Comparison of ENCODE assay signal across 33 cellular contexts in the genomic region with DNA sequence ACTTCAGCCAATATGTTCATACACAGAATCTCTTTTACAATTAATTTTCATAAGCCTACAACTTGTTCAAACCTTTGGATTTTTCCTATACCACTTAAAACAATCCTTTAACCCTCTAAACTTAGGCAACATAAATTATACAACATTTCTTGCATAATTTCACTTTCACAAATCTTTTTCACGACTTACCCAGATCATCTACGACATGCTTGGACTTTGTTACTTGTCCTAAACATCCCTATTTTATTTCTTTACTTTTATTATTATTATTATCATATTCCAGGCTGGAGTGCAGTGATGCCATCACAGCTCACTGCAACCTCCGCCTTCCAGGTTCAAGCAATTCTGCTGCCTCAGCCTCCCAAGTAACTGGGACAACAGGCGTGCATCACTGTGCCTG.
DNase-seq lines count a peak whose midpoint lies in the region; ATAC-seq and TF ChIP-seq lines count a peak whose summit lies in the region.
"Had no signal": no experiment of that assay in that cellular context is flagged by ENCODE, and none has a peak within 500 bp of the region (broad histone marks: within the 10 kb centered on the region; RNA-seq: fewer than 3 reads in every experiment).

No MANE protein-coding gene starts in this region.

- no peaks in the 10 kb centered on the region for H3K27me3 ChIP-seq in prostate gland (replicated peaks; ENCODE audit: insufficient read depth)
- H3K27me3 ChIP-seq: BLaER1 treated with 17β-estradiol and CSF1 and Interleukin-3, amounts not matched to agents 10 nM and 100 nM; upper lobe of left lung had no signal

- intact Hi-C loops in prostate gland (cut with DNase I), result no loop called here

- POLR2A ChIA-PET in T-cell (lab: Charles Lee) (no interaction called here), WTC11 (lab: Charles Lee) (no interaction called here)

- DNase-seq in DMS 273 (lab: John Stamatoyannopoulos, UW; ENCODE audit: unreplicated experiment) (peak; percentile 17), RPMI7951 (ENCODE audit: low read depth) (peak; percentile 4), fibroblast of mammary gland (ENCODE audit: low read depth) (peak; percentile 15), prostate gland (ENCODE audit: low spot score) (no peak), T-cell (no peak), HFFc6 (no peak), WTC11 (ENCODE audit: low spot score) (no peak)
- peak; percentile 9 for DNase-seq in Jurkat, Clone E6-1 (ENCODE audit: low read depth, low spot score)
- DNase-seq: activated CD4-positive, alpha-beta T cell treated with anti-CD3 and anti-CD28 coated beads, Interleukin-2, amount 50 U/mL, for 48 hours; activated gamma-delta T cell treated with Interleukin-2 at 50 U/mL for 16 hours; activated naive CD8-positive, alpha-beta T cell treated with anti-CD3 and anti-CD28 coated beads, Interleukin-2, amount 10 ng/mL, durations not matched to agents 7 days and 5 days; activated T-cell treated with anti-CD3 and anti-CD28 coated beads, Interleukin-2, amount 50 U/mL, for 48 hours; endodermal cell; gastrocnemius medialis; GF-D8; kidney glomerular epithelial cell; mucosa of descending colon; MV-4-11; NCI-H1436 treated with DMSO at 0.1 percent for 48 hours; NCI-H2107; stimulated activated naive B cell treated with anti-CD40 and anti-IgM and Interleukin-4, amounts not matched to agents 10 μg/mL and 1 μg/mL and 100 μg/mL, for 72 hours; substantia nigra; T-helper 2 cell; upper lobe of left lung had no signal

- no peak overlapping the region for H3K27ac ChIP-seq in prostate gland
- H3K27ac ChIP-seq: BLaER1 treated with 17β-estradiol and CSF1 and Interleukin-3, amounts not matched to agents 10 nM and 100 nM; gastrocnemius medialis; skin epidermis; upper lobe of left lung had no signal

- TF ChIP-seq CTCF in fibroblast of mammary gland (conservative IDR thresholded peaks at IDR 0.05; ENCODE audit: control insufficient read depth, insufficient read depth, low read depth, low read length) (no peak), prostate gland (IDR thresholded peaks at IDR 0.05) (no peak), HFFc6 (IDR thresholded peaks at IDR 0.05) (no peak), WTC11 (IDR thresholded peaks at IDR 0.05) (no peak)

- TF ChIP-seq POLR2A in prostate gland (IDR thresholded peaks at IDR 0.05), result no peak

- H3K4me1 ChIP-seq in prostate gland (replicated peaks), result no peaks in the 10 kb centered on the region
- H3K4me1 ChIP-seq: BLaER1 treated with 17β-estradiol and CSF1 and Interleukin-3, amounts not matched to agents 10 nM and 100 nM; gastrocnemius medialis; upper lobe of left lung had no signal

- CTCF ChIA-PET in T-cell (lab: Charles Lee) (no interaction called here), WTC11 (lab: Charles Lee) (no interaction called here)

- H3K36me3 Mint-ChIP-seq in T-cell (no peaks in the 10 kb centered on the region), HFFc6 (ENCODE audit: low read depth) (peaks cover 10% of the 10 kb centered on the region), WTC11 (peaks cover 50% of the 10 kb centered on the region)
- H3K36me3 Mint-ChIP-seq: activated naive CD8-positive, alpha-beta T cell treated with anti-CD3 and anti-CD28 coated beads, Interleukin-2, amount 10 ng/mL, durations not matched to agents 7 days and 5 days had no signal

- H3K27ac Mint-ChIP-seq in T-cell, result no peak overlapping the region
- H3K27ac Mint-ChIP-seq in HFFc6, result no peak overlapping the region
- H3K27ac Mint-ChIP-seq in WTC11, result no peak overlapping the region
- H3K27ac Mint-ChIP-seq: activated naive CD8-positive, alpha-beta T cell treated with anti-CD3 and anti-CD28 coated beads, Interleukin-2, amount 10 ng/mL, durations not matched to agents 7 days and 5 days; dendritic cell treated with granulocyte-macrophage colony-stimulating factor and Interleukin-4, amounts not matched to agents 40 ng/mL and 50 ng/mL, for 4 days; endodermal cell; nephron; stimulated activated naive B cell treated with anti-CD40 and anti-IgM and Interleukin-4, amounts not matched to agents 10 μg/mL and 1 μg/mL and 100 μg/mL, for 72 hours had no signal

- ATAC-seq in T-cell (replicated peaks in 1 of 4) (no peak), WTC11 (no peak)
- ATAC-seq: activated CD4-positive, CD25-positive, alpha-beta regulatory T cell treated with anti-CD3 and anti-CD28 coated beads, Interleukin-2, amount 50 U/mL, for 24 hours; esophagus mucosa; gastrocnemius medialis; mucosa of descending colon; Right ventricle myocardium inferior; SK-N-SH treated with all-trans-retinoic acid at 6 μM for 48 hours; stimulated activated naive B cell treated with anti-CD40 and anti-IgM and Interleukin-4, amounts not matched to agents 10 μg/mL and 1 μg/mL and 100 μg/mL, for 72 hours had no signal

- H3K9me3 ChIP-seq in prostate gland, result no peaks in the 10 kb centered on the region
- H3K9me3 ChIP-seq: gastrocnemius medialis had no signal

- H3K4me1 Mint-ChIP-seq in T-cell, result peaks cover 0 to 5% (median 0%) of the 10 kb centered on the region in 3 donors
- H3K4me1 Mint-ChIP-seq in HFFc6 (ENCODE audit: low read depth), result no peaks in the 10 kb centered on the region
- H3K4me1 Mint-ChIP-seq in WTC11, result no peaks in the 10 kb centered on the region
- H3K4me1 Mint-ChIP-seq: activated naive CD8-positive, alpha-beta T cell treated with anti-CD3 and anti-CD28 coated beads, Interleukin-2, amount 10 ng/mL, durations not matched to agents 7 days and 5 days; central memory CD8-positive, alpha-beta T cell; endodermal cell; nephron; stimulated activated naive B cell treated with anti-CD40 and anti-IgM and Interleukin-4, amounts not matched to agents 10 μg/mL and 1 μg/mL and 100 μg/mL, for 72 hours had no signal

- 82% methylated on average over 4 of the region's 4 CpGs for WGBS in prostate gland

- H3K27me3 Mint-ChIP-seq in T-cell, result no peaks in the 10 kb centered on the region
- peaks cover 7% of the 10 kb centered on the region for H3K27me3 Mint-ChIP-seq in HFFc6 (ENCODE audit: insufficient read depth)
- peaks cover 5% of the 10 kb centered on the region for H3K27me3 Mint-ChIP-seq in WTC11 (ENCODE audit: low read depth)
- H3K27me3 Mint-ChIP-seq: central memory CD8-positive, alpha-beta T cell; dendritic cell treated with granulocyte-macrophage colony-stimulating factor and Interleukin-4, amounts not matched to agents 40 ng/mL and 50 ng/mL, for 4 days had no signal

- no peak overlapping the region for H3K4me3 ChIP-seq in Jurkat, Clone E6-1 (ENCODE audit: low read length)
- H3K4me3 ChIP-seq in fibroblast of mammary gland (ENCODE audit: control insufficient read depth, low read depth, low read length) (no peak overlapping the region), prostate gland (no peak overlapping the region)
- H3K4me3 ChIP-seq: gastrocnemius medialis, mucosa of descending colon, skin epidermis, upper lobe of left lung had no signal

- H3K9me3 Mint-ChIP-seq in T-cell, result peaks cover 7 to 30% (median 20%) of the 10 kb centered on the region in 3 donors
- peaks cover 57% of the 10 kb centered on the region for H3K9me3 Mint-ChIP-seq in HFFc6
- H3K9me3 Mint-ChIP-seq in WTC11, result peaks cover 49% of the 10 kb centered on the region

- H3K4me3 Mint-ChIP-seq in T-cell, result no peak overlapping the region
- no peak overlapping the region for H3K4me3 Mint-ChIP-seq in HFFc6
- no peak overlapping the region for H3K4me3 Mint-ChIP-seq in WTC11
- H3K4me3 Mint-ChIP-seq: activated naive CD8-positive, alpha-beta T cell treated with anti-CD3 and anti-CD28 coated beads, Interleukin-2, amount 10 ng/mL, durations not matched to agents 7 days and 5 days; central memory CD8-positive, alpha-beta T cell; dendritic cell treated with granulocyte-macrophage colony-stimulating factor and Interleukin-4, amounts not matched to agents 40 ng/mL and 50 ng/mL, for 4 days; endodermal cell; nephron; stimulated activated naive B cell treated with anti-CD40 and anti-IgM and Interleukin-4, amounts not matched to agents 10 μg/mL and 1 μg/mL and 100 μg/mL, for 72 hours had no signal

- no peaks in the 10 kb centered on the region for H3K36me3 ChIP-seq in prostate gland
- H3K36me3 ChIP-seq: BLaER1 treated with 17β-estradiol and CSF1 and Interleukin-3, amounts not matched to agents 10 nM and 100 nM; gastrocnemius medialis; upper lobe of left lung had no signal

TF ChIP-seq in WTC11, 78 proteins besides CTCF, POLR2A, EP300 and RAD21:
- TF ChIP-seq ZNF396 (CRISPR knock-in tag; IDR thresholded peaks at IDR 0.05; ENCODE audit: borderline replicate concordance), result no peak
- TF ChIP-seq, protein P1, sequence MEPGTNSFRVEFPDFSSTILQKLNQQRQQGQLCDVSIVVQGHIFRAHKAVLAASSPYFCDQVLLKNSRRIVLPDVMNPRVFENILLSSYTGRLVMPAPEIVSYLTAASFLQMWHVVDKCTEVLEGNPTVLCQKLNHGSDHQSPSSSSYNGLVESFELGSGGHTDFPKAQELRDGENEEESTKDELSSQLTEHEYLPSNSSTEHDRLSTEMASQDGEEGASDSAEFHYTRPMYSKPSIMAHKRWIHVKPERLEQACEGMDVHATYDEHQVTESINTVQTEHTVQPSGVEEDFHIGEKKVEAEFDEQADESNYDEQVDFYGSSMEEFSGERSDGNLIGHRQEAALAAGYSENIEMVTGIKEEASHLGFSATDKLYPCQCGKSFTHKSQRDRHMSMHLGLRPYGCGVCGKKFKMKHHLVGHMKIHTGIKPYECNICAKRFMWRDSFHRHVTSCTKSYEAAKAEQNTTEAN (CRISPR knock-in tag; IDR thresholded peaks at IDR 0.05), result no peak
- TF ChIP-seq, protein P2, sequence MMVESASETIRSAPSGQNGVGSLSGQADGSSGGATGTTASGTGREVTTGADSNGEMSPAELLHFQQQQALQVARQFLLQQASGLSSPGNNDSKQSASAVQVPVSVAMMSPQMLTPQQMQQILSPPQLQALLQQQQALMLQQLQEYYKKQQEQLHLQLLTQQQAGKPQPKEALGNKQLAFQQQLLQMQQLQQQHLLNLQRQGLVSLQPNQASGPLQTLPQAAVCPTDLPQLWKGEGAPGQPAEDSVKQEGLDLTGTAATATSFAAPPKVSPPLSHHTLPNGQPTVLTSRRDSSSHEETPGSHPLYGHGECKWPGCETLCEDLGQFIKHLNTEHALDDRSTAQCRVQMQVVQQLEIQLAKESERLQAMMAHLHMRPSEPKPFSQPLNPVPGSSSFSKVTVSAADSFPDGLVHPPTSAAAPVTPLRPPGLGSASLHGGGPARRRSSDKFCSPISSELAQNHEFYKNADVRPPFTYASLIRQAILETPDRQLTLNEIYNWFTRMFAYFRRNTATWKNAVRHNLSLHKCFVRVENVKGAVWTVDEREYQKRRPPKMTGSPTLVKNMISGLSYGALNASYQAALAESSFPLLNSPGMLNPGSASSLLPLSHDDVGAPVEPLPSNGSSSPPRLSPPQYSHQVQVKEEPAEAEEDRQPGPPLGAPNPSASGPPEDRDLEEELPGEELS (CRISPR knock-in tag; IDR thresholded peaks at IDR 0.05), result no peak
- no peak for TF ChIP-seq SP1 (CRISPR knock-in tag; conservative IDR thresholded peaks at IDR 0.05)

Comparison
In these comparisons a context has a peak if more than half of its experiments do, and no peak if none do; other contexts are left out.
1. DNase-seq: peak in DMS 273 (single experiment), Jurkat, Clone E6-1 (single experiment), RPMI7951 (single experiment) and fibroblast of mammary gland (single experiment); none in prostate gland (single experiment), T-cell (0 of 34), HFFc6 (single experiment) and WTC11 (single experiment).